Comparison of ENCODE assay signal across 17 cellular contexts in genomic region chr2:2324119-2324518, GRCh38. TPM values are rescaled to one million over a fixed set of nuclear protein-coding genes. Genes with fewer than 3 reads are reported as not detected.
DNase-seq lines count a peak whose midpoint lies in the region; ATAC-seq and TF ChIP-seq lines count a peak whose summit lies in the region.
"Had no signal": no experiment of that assay in that cellular context is flagged by ENCODE, and none has a peak within 500 bp of the region (broad histone marks: within the 10 kb centered on the region; RNA-seq: fewer than 3 reads in every experiment).

No MANE protein-coding gene starts in this region.

- H3K27ac Mint-ChIP-seq in endodermal cell: no peak overlapping the region
- H3K27ac Mint-ChIP-seq: immature natural killer cell had no signal

- H3K9ac ChIP-seq in endodermal cell (ENCODE audit: extremely low read depth, low read length, poor library complexity, severe bottlenecking): no peak overlapping the region

- peaks cover 3% of the 10 kb centered on the region for H3K27me3 Mint-ChIP-seq in endodermal cell (ENCODE audit: insufficient read depth)

- 58 to 79% methylated on average over 4 to 9 of the region's 9 CpGs for WGBS in endodermal cell (ENCODE audit: insufficient coverage in 1 of 2, insufficient read length in 1 of 2), 2 experiments

- TF ChIP-seq CTCF in endodermal cell (conservative IDR thresholded peaks at IDR 0.05): no peak

- no peaks in the 10 kb centered on the region for H3K36me3 Mint-ChIP-seq in endodermal cell (ENCODE audit: low read depth)
- H3K36me3 Mint-ChIP-seq: immature natural killer cell had no signal

- no peaks in the 10 kb centered on the region for H3K9me3 Mint-ChIP-seq in endodermal cell

- H3K4me1 ChIP-seq in endodermal cell (ENCODE audit: control insufficient read depth, insufficient read depth, low read length): no peaks in the 10 kb centered on the region
- H3K4me1 ChIP-seq: esophagus muscularis mucosa, pancreas had no signal

- peaks cover 3% of the 10 kb centered on the region for H3K4me1 Mint-ChIP-seq in endodermal cell
- H3K4me1 Mint-ChIP-seq: immature natural killer cell had no signal

- H3K27me3 ChIP-seq in endodermal cell (ENCODE audit: control insufficient read depth, insufficient read depth, low read length, poor library complexity, severe bottlenecking): peaks cover 21% of the 10 kb centered on the region

- H3K9me3 ChIP-seq in endodermal cell (ENCODE audit: control insufficient read depth, low read length): no peaks in the 10 kb centered on the region
- H3K9me3 ChIP-seq: esophagus muscularis mucosa, pancreas had no signal

- H3K27ac ChIP-seq in endodermal cell (ENCODE audit: low read depth, low read length): peak overlapping the region; percentile 30
- H3K27ac ChIP-seq: esophagus muscularis mucosa, pancreas, SK-N-MC had no signal

- peak; percentile 41 for DNase-seq in D341Med (ENCODE audit: low spot score)
- DNase-seq in NCI-H1092 treated with DMSO at 0.1 percent for 48 hours (lab: John Stamatoyannopoulos, UW): peak; percentile 74
- peak; percentile 75 for DNase-seq in NCI-H69 (lab: John Stamatoyannopoulos, UW)
- no peak for DNase-seq in endodermal cell
- no peak for DNase-seq in GDM1 (lab: John Stamatoyannopoulos, UW)
- no peak for DNase-seq in GM19238 (ENCODE audit: insufficient read length, low spot score)
- DNase-seq: activated CD4-positive, alpha-beta T cell treated with anti-CD3 and anti-CD28 coated beads for 4 hours; activated naive CD4-positive, alpha-beta T cell; immature natural killer cell; pancreas; stimulated activated CD4-positive, alpha-beta T cell treated with anti-CD3 and anti-CD28 coated beads, Interleukin-4, amount 100 ng/mL, for 1 hour had no signal

- no peak overlapping the region for H3K4me3 Mint-ChIP-seq in endodermal cell
- H3K4me3 Mint-ChIP-seq: immature natural killer cell had no signal

- ATAC-seq in GM18873 (IDR thresholded peaks at IDR 0.05; ENCODE audit: low FRiP score, unreplicated experiment): no peak
- ATAC-seq in esophagus mucosa: no peak

- no peaks in the 10 kb centered on the region for H3K36me3 ChIP-seq in endodermal cell (ENCODE audit: control insufficient read depth, insufficient read depth, low read length)
- H3K36me3 ChIP-seq: esophagus muscularis mucosa, pancreas had no signal

- no peak overlapping the region for H3K4me3 ChIP-seq in endodermal cell (ENCODE audit: low read length)
- H3K4me3 ChIP-seq: esophagus muscularis mucosa, pancreas, SK-N-MC had no signal

RNA-seq across cellular contexts. Expression of gene MYT1L, which starts 7.0 kb away (rescaled TPM):
- total RNA-seq in endodermal cell (not detected), esophagus mucosa (not detected)
- polyA plus RNA-seq in endodermal cell (2013, experiment 1 of 2): 4.6 TPM
- polyA plus RNA-seq in endodermal cell (2013, experiment 2 of 2): 6.5 TPM
- total RNA-seq: glomerular endothelial cell, lower leg skin had no signal
- polyA plus RNA-seq: immature natural killer cell had no signal

Comparison
In these comparisons a context has a peak if more than half of its experiments do, and no peak if none do; other contexts are left out.
1. DNase-seq: peak in D341Med (single experiment), NCI-H1092 treated with DMSO at 0.1 percent for 48 hours (single experiment) and NCI-H69 (single experiment); none in endodermal cell (single experiment), GDM1 (single experiment) and GM19238 (single experiment).